8 cellular contexts compared by ENCODE assay signal in the genomic region with DNA sequence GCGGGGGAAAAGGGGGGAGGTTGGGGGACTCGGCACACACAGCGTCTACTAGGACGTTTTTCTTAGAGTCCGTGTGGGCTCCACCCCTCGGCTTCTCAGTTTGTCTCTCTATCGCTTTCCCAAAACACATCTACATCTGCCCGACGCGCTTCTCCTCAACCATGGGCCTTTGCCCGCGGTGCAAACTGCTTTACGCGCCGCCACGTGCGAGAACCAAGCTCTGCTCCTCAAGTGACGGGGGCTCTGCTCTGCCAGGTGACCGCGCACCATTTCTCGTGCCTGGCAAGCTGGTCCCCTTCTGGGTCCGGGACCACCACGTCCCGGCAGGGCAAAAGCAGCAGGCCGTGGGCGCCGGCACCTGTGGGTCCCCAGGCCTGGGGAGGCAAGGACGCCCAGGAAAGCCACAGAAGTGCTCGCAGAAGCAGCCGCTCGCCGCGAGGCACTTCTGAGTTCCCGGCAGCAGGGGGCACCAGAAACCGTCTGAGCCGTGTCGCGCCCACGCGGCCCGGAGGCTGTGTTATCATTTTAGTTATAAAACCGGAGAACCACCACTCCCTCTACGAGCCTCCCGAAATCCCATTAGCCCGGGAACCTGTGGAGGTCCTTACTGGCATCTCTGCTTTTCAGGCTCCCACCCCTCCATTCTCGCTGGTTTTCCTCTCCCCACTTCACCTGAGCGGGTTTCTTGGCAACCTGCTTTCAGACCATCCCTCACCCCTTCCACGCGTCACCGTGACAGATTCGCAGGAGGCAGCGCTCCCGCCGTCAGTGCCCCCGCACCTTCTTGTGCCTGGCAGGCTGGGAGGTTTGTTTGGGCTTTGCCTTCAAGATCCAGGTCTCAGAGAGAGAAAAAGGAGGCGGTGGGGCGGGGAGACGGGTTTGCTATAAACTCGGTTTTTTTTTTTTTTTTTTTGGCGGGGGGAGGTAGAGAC. TPM values are rescaled to one million over a fixed set of nuclear protein-coding genes. Genes with fewer than 3 reads are reported as not detected.
DNase-seq lines count a peak whose midpoint lies in the region; ATAC-seq and TF ChIP-seq lines count a peak whose summit lies in the region.

No MANE protein-coding gene starts in this region.

- no peak overlapping the region for H3K27ac Mint-ChIP-seq in activated naive CD8-positive, alpha-beta T cell treated with anti-CD3 and anti-CD28 coated beads, Interleukin-2, amount 50 U/mL, for 24 hours

- intact Hi-C loops in right cardiac atrium (cut with DNase I) (loop anchor here (1.0 to 5.0 kb wide), 4 partner anchors 355 to 425 kb away; no protein-coding TSS in a partner anchor), psoas muscle (cut with DNase I) (loop anchor here (1.0 to 2.0 kb wide), 2 partner anchors 355 kb away; no protein-coding TSS in a partner anchor)

- H3K4me1 ChIP-seq in OCI-LY3 (ENCODE audit: low read length) (no peaks in the 10 kb centered on the region), right cardiac atrium (ENCODE audit: control insufficient read depth, insufficient read depth, low read length) (peaks cover 2% of the 10 kb centered on the region), psoas muscle (peaks cover 14% of the 10 kb centered on the region)

- ATAC-seq in HG03521 (IDR thresholded peaks at IDR 0.05; ENCODE audit: unreplicated experiment) (peak; percentile 84), right cardiac atrium (peak; percentile 75 to 81), psoas muscle (peak; percentile 29 to 70 (median 65))
- no peak for ATAC-seq in activated naive CD8-positive, alpha-beta T cell treated with anti-CD3 and anti-CD28 coated beads, Interleukin-2, amount 50 U/mL, for 24 hours

- H3K9me3 Mint-ChIP-seq in activated naive CD8-positive, alpha-beta T cell treated with anti-CD3 and anti-CD28 coated beads, Interleukin-2, amount 50 U/mL, for 24 hours, result no peaks in the 10 kb centered on the region

- H3K9me3 ChIP-seq in OCI-LY3 (ENCODE audit: insufficient read depth, low read length), result no peaks in the 10 kb centered on the region
- H3K9me3 ChIP-seq in right cardiac atrium (ENCODE audit: control insufficient read depth, low read length), result no peaks in the 10 kb centered on the region
- H3K9me3 ChIP-seq in psoas muscle, result no peaks in the 10 kb centered on the region

- H3K27ac ChIP-seq in OCI-LY3 (ENCODE audit: low read length) (no peak overlapping the region), right cardiac atrium (ENCODE audit: low read length) (no peak overlapping the region), psoas muscle (peak overlapping the region; percentile 92)

- H3K27me3 ChIP-seq in OCI-LY3 (ENCODE audit: low read depth, low read length) (no peaks in the 10 kb centered on the region), right cardiac atrium (ENCODE audit: control insufficient read depth, insufficient read depth) (no peaks in the 10 kb centered on the region), psoas muscle (ENCODE audit: insufficient read depth in 3 of 3, low read length in 2 of 3) (peaks cover 0 to 24% (median 4%) of the 10 kb centered on the region in 3 donors)

- peak overlapping the region; percentile 98 for H3K4me2 ChIP-seq in OCI-LY3 (ENCODE audit: low read length)

- peak; percentile 74 for TF ChIP-seq CTCF in OCI-LY3 (IDR thresholded peaks at IDR 0.05; ENCODE audit: low read depth, low read length)
- peak; percentile 77 for TF ChIP-seq CTCF in psoas muscle (IDR thresholded peaks at IDR 0.05)

- no peaks in the 10 kb centered on the region for H3K36me3 ChIP-seq in OCI-LY3 (replicated peaks; ENCODE audit: low read depth, low read length)
- H3K36me3 ChIP-seq in psoas muscle (ENCODE audit: insufficient read depth in 1 of 2, low read depth in 1 of 2), result peaks cover 0 to 71% of the 10 kb centered on the region in 2 donors

- H3K79me2 ChIP-seq in OCI-LY3 (ENCODE audit: low read length), result no peaks in the 10 kb centered on the region

- H3K36me3 Mint-ChIP-seq in activated naive CD8-positive, alpha-beta T cell treated with anti-CD3 and anti-CD28 coated beads, Interleukin-2, amount 50 U/mL, for 24 hours (ENCODE audit: low read depth), result no peaks in the 10 kb centered on the region

- peaks cover 27% of the 10 kb centered on the region for H3K4me1 Mint-ChIP-seq in activated naive CD8-positive, alpha-beta T cell treated with anti-CD3 and anti-CD28 coated beads, Interleukin-2, amount 50 U/mL, for 24 hours

- H3K27me3 Mint-ChIP-seq in activated naive CD8-positive, alpha-beta T cell treated with anti-CD3 and anti-CD28 coated beads, Interleukin-2, amount 50 U/mL, for 24 hours, result peaks cover 85% of the 10 kb centered on the region

- H3K9ac ChIP-seq in OCI-LY3 (ENCODE audit: low read length), result peak overlapping the region; percentile 66

- DNase-seq in C1 segment of cervical spinal cord (lab: John Stamatoyannopoulos, UW) (peak in 13 of 14 donors; percentile 11 to 87 (median 61)), GM19240 (ENCODE audit: insufficient read length, low spot score) (peak; percentile 85), right cardiac atrium (peak; percentile 75 to 93 (median 92)), psoas muscle (peak; percentile 73 to 87), SW480 (ENCODE audit: low spot score) (no peak)
- DNase-seq in activated naive CD8-positive, alpha-beta T cell treated with anti-CD3 and anti-CD28 coated beads, Interleukin-2, amount 50 U/mL, for 24 hours, result peak; percentile 82

- H2AFZ ChIP-seq in OCI-LY3 (ENCODE audit: low read depth, low read length), result peak overlapping the region; percentile 98

- no peaks in the 10 kb centered on the region for H4K20me1 ChIP-seq in OCI-LY3 (ENCODE audit: insufficient read depth, low read length)

- peak overlapping the region; percentile 59 for H3K4me3 Mint-ChIP-seq in activated naive CD8-positive, alpha-beta T cell treated with anti-CD3 and anti-CD28 coated beads, Interleukin-2, amount 50 U/mL, for 24 hours

- 2% methylated on average over 60 of the region's 60 CpGs for WGBS in right cardiac atrium
- 2% methylated on average over 58 to 60 of the region's 60 CpGs for WGBS in psoas muscle, 3 donors

- H3K4me3 ChIP-seq in OCI-LY3 (ENCODE audit: low read length) (peak overlapping the region; percentile 84), right cardiac atrium (ENCODE audit: low read length) (peak overlapping the region; percentile 55), psoas muscle (peak overlapping the region; percentile 73)

RNA-seq across cellular contexts. Expression of a gene that starts 2.5 kb away (rescaled TPM):
- total RNA-seq in right cardiac atrium (under 1 TPM; 0.26 to 0.74 (median 0.54) TPM), psoas muscle (100 to 1,000 TPM in 1 of 4 donors, 10 to 100 TPM in 3; 14.5 to 155 (median 52.9) TPM)
- polyA plus RNA-seq in right cardiac atrium (0.14 TPM), psoas muscle (1 to 10 TPM in 2 of 3 donors, under 1 TPM in 1; 0.43 to 7.0 (median 1.9) TPM)

Comparison
In these comparisons a context has a peak if more than half of its experiments do, and no peak if none do; other contexts are left out.
1. RNA of a gene that starts 2.5 kb away (total RNA-seq): 14.5 to 155 TPM in psoas muscle; 0.26 to 0.74 TPM in right cardiac atrium; every median in the first group is over 4 times any median in the second.
2. Peak in every context shown above with its lines, with median percentiles within 50 percentile points of each other: H3K4me3 ChIP-seq.